16 cellular contexts compared by ENCODE assay signal in genomic region chr3:8982509-8982908, GRCh38. TPM values are rescaled to one million over a fixed set of nuclear protein-coding genes. Genes with fewer than 3 reads are reported as not detected.
DNase-seq lines count a peak whose midpoint lies in the region; ATAC-seq and TF ChIP-seq lines count a peak whose summit lies in the region.
"Had no signal": no experiment of that assay in that cellular context is flagged by ENCODE, and none has a peak within 500 bp of the region (broad histone marks: within the 10 kb centered on the region; RNA-seq: fewer than 3 reads in every experiment).

No MANE protein-coding gene starts in this region.

- no peaks in the 10 kb centered on the region for H3K9me3 ChIP-seq in right atrium auricular region
- H3K9me3 ChIP-seq in mucosa of descending colon, result peaks cover 4% of the 10 kb centered on the region

- H3K9me3 Mint-ChIP-seq in glutamatergic neuron (ENCODE audit: unreplicated experiment), result peaks cover 6% of the 10 kb centered on the region
- H3K9me3 Mint-ChIP-seq: activated T-helper 2 cell treated with anti-CD3 and anti-CD28 coated beads, Interferon-gamma antibody, Interleukin-2, Interleukin-4, amounts not matched to agents 10 μg/mL and 5 μg/mL and 100 μg/mL, durations not matched to agents 14 hours and 24 hours and 36 hours had no signal

- ATAC-seq in Right ventricle myocardium inferior (no peak), HG03045 (IDR thresholded peaks at IDR 0.05; ENCODE audit: unreplicated experiment) (no peak), GM19324 (IDR thresholded peaks at IDR 0.05; ENCODE audit: low FRiP score, unreplicated experiment) (no peak), mucosa of descending colon (no peak)
- ATAC-seq: activated CD8-positive, alpha-beta T cell treated with anti-CD3 and anti-CD28 coated beads, Interleukin-2, amount 10 ng/mL, durations not matched to agents 7 days and 5 days; stimulated activated naive CD8-positive, alpha-beta T cell treated with anti-CD3 and anti-CD28 coated beads, Interleukin-15, Interleukin-2, amounts not matched to agents 100 U/mL and 50 U/mL, for 24 hours had no signal

- peaks cover 4% of the 10 kb centered on the region for H3K36me3 Mint-ChIP-seq in glutamatergic neuron (ENCODE audit: unreplicated experiment)

- H3K27ac Mint-ChIP-seq in glutamatergic neuron (ENCODE audit: unreplicated experiment), result peak overlapping the region; percentile 18
- H3K27ac Mint-ChIP-seq: activated CD8-positive, alpha-beta T cell treated with anti-CD3 and anti-CD28 coated beads, Interleukin-2, amount 10 ng/mL, durations not matched to agents 7 days and 5 days; activated T-helper 2 cell treated with anti-CD3 and anti-CD28 coated beads, Interferon-gamma antibody, Interleukin-2, Interleukin-4, amounts not matched to agents 10 μg/mL and 5 μg/mL and 100 μg/mL, durations not matched to agents 14 hours and 24 hours and 36 hours had no signal

- H3K4me1 ChIP-seq in right atrium auricular region, result peaks cover 0 to 1% of the 10 kb centered on the region in 2 donors
- no peaks in the 10 kb centered on the region for H3K4me1 ChIP-seq in mucosa of descending colon (ENCODE audit: low read depth)
- H3K4me1 ChIP-seq: neural progenitor cell, SJSA1 had no signal

- TF ChIP-seq CTCF in right atrium auricular region (IDR thresholded peaks at IDR 0.05), result no peak
- TF ChIP-seq CTCF in glutamatergic neuron (IDR thresholded peaks at IDR 0.05; ENCODE audit: partially characterized antibody, unreplicated experiment), result no peak
- TF ChIP-seq CTCF in mucosa of descending colon (IDR thresholded peaks at IDR 0.05), result no peak

- H3K4me3 ChIP-seq in right atrium auricular region, result no peak overlapping the region
- H3K4me3 ChIP-seq in mucosa of descending colon, result no peak overlapping the region
- H3K4me3 ChIP-seq: neural progenitor cell, sigmoid colon, SJSA1 had no signal

- peaks cover 27% of the 10 kb centered on the region for H3K4me1 Mint-ChIP-seq in glutamatergic neuron (ENCODE audit: low read depth, unreplicated experiment)

- DNase-seq in right atrium auricular region (ENCODE audit: low spot score), result peak; percentile 55
- no peak for DNase-seq in Right ventricle myocardium inferior (ENCODE audit: missing footprints)
- peak; percentile 22 for DNase-seq in SKM-1 (lab: John Stamatoyannopoulos, UW; ENCODE audit: unreplicated experiment)
- no peak for DNase-seq in glutamatergic neuron
- peak; percentile 34 for DNase-seq in ureter (ENCODE audit: low spot score)
- DNase-seq in mucosa of descending colon, result no peak
- DNase-seq: activated CD8-positive, alpha-beta T cell treated with anti-CD3 and anti-CD28 coated beads, Interleukin-2, amount 10 ng/mL, durations not matched to agents 7 days and 5 days; NCI-H2029 treated with DMSO at 0.1 percent for 48 hours; NCI-H82; sigmoid colon; stimulated activated naive CD8-positive, alpha-beta T cell treated with anti-CD3 and anti-CD28 coated beads, Interleukin-15, Interleukin-2, amounts not matched to agents 100 U/mL and 50 U/mL, for 24 hours had no signal

- no peak overlapping the region for H3K4me3 Mint-ChIP-seq in glutamatergic neuron (ENCODE audit: unreplicated experiment)
- H3K4me3 Mint-ChIP-seq: activated CD8-positive, alpha-beta T cell treated with anti-CD3 and anti-CD28 coated beads, Interleukin-2, amount 10 ng/mL, durations not matched to agents 7 days and 5 days; neural progenitor cell had no signal

- intact Hi-C loops in Right ventricle myocardium inferior (cut with DNase I) (no loop called here), mucosa of descending colon (cut with DNase I, micrococcal nuclease) (no loop called here)

- H3K27ac ChIP-seq in right atrium auricular region, result no peak overlapping the region
- H3K27ac ChIP-seq: neural progenitor cell, sigmoid colon, SJSA1 had no signal

- no peaks in the 10 kb centered on the region for H3K27me3 ChIP-seq in right atrium auricular region
- H3K27me3 ChIP-seq: neural progenitor cell, SJSA1 had no signal

- H3K27me3 Mint-ChIP-seq in glutamatergic neuron (ENCODE audit: unreplicated experiment), result peaks cover 2% of the 10 kb centered on the region

- H3K36me3 ChIP-seq in right atrium auricular region, result no peaks in the 10 kb centered on the region
- H3K36me3 ChIP-seq in mucosa of descending colon (ENCODE audit: low read depth), result no peaks in the 10 kb centered on the region
- H3K36me3 ChIP-seq: neural progenitor cell, sigmoid colon, SJSA1 had no signal

RNA-seq across cellular contexts. Expression of gene RAD18, which starts 19.2 kb away (rescaled TPM):
- total RNA-seq in right atrium auricular region, result 1 to 10 TPM; 2.4 to 3.6 TPM
- 7.5 TPM for total RNA-seq in Right ventricle myocardium inferior
- total RNA-seq in glutamatergic neuron (ENCODE audit: unreplicated experiment), result 11.9 TPM
- 9.4 TPM for total RNA-seq in ureter
- total RNA-seq in mucosa of descending colon, result 10 to 100 TPM; 10.2 to 16.1 (median 12.5) TPM

Comparison
In these comparisons a context has a peak if more than half of its experiments do, and no peak if none do; other contexts are left out.
1. DNase-seq: peak in right atrium auricular region (single experiment), SKM-1 (single experiment) and ureter (single experiment); none in Right ventricle myocardium inferior (single experiment), glutamatergic neuron (single experiment) and mucosa of descending colon (0 of 3).